In genomic region chr17:67717192-67717623, GRCh38 we compare ENCODE assay signal across 1 cellular context.
TF ChIP-seq lines count a peak whose summit lies in the region.

No MANE protein-coding gene starts in this region.

TF ChIP-seq in WTC11, 78 proteins besides CTCF, POLR2A, EP300 and RAD21 (continued from another document):
- TF ChIP-seq, protein P1, sequence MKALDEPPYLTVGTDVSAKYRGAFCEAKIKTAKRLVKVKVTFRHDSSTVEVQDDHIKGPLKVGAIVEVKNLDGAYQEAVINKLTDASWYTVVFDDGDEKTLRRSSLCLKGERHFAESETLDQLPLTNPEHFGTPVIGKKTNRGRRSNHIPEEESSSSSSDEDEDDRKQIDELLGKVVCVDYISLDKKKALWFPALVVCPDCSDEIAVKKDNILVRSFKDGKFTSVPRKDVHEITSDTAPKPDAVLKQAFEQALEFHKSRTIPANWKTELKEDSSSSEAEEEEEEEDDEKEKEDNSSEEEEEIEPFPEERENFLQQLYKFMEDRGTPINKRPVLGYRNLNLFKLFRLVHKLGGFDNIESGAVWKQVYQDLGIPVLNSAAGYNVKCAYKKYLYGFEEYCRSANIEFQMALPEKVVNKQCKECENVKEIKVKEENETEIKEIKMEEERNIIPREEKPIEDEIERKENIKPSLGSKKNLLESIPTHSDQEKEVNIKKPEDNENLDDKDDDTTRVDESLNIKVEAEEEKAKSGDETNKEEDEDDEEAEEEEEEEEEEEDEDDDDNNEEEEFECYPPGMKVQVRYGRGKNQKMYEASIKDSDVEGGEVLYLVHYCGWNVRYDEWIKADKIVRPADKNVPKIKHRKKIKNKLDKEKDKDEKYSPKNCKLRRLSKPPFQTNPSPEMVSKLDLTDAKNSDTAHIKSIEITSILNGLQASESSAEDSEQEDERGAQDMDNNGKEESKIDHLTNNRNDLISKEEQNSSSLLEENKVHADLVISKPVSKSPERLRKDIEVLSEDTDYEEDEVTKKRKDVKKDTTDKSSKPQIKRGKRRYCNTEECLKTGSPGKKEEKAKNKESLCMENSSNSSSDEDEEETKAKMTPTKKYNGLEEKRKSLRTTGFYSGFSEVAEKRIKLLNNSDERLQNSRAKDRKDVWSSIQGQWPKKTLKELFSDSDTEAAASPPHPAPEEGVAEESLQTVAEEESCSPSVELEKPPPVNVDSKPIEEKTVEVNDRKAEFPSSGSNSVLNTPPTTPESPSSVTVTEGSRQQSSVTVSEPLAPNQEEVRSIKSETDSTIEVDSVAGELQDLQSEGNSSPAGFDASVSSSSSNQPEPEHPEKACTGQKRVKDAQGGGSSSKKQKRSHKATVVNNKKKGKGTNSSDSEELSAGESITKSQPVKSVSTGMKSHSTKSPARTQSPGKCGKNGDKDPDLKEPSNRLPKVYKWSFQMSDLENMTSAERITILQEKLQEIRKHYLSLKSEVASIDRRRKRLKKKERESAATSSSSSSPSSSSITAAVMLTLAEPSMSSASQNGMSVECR (CRISPR knock-in tag; IDR thresholded peaks at IDR 0.05; ENCODE audit: borderline replicate concordance): no peak
